24 cellular contexts compared by ENCODE assay signal in genomic region chr6:101545171-101545570, GRCh38.
DNase-seq lines count a peak whose midpoint lies in the region; TF ChIP-seq lines count a peak whose summit lies in the region.
"Had no signal": no experiment of that assay in that cellular context is flagged by ENCODE, and none has a peak within 500 bp of the region (broad histone marks: within the 10 kb centered on the region; RNA-seq: fewer than 3 reads in every experiment).

No MANE protein-coding gene starts in this region.

- POLR2A ChIA-PET in BJ (lab: Charles Lee): interaction anchor here (0.6 kb wide), 1 partner anchor 214 kb away, joined by 3 read pairs; no protein-coding TSS in a partner anchor
- POLR2A ChIA-PET in activated CD4-positive, alpha-beta T cell treated with anti-CD3 and anti-CD28 coated beads, Interleukin-2, amount 10 ng/mL, durations not matched to agents 7 days and 5 days (lab: Charles Lee): no interaction called here

- no peaks in the 10 kb centered on the region for H3K27me3 ChIP-seq in BJ (ENCODE audit: control insufficient read depth, insufficient read depth, low read length)
- H3K27me3 ChIP-seq: heart left ventricle had no signal

- peak; percentile 32 for DNase-seq in BJ (ENCODE audit: low read depth)
- peak; percentile 26 for DNase-seq in NCI-H226
- peak; percentile 62 for DNase-seq in dedifferentiated amniotic fluid mesenchymal stem cell (ENCODE audit: extremely low spot score)
- no peak for DNase-seq in osteocyte (ENCODE audit: extremely low spot score, unreplicated experiment)
- no peak for DNase-seq in activated CD4-positive, alpha-beta T cell treated with anti-CD3 and anti-CD28 coated beads, Interleukin-2, amount 10 ng/mL, durations not matched to agents 7 days and 5 days
- DNase-seq in posterior vena cava (ENCODE audit: low spot score): no peak
- DNase-seq in NCI-H1436 treated with DMSO at 0.1 percent for 48 hours (lab: John Stamatoyannopoulos, UW): no peak
- DNase-seq: activated CD4-positive, CD25-positive, alpha-beta regulatory T cell treated with anti-CD3 and anti-CD28 coated beads, Interleukin-2, amount 50 U/mL, for 72 hours; activated CD8-positive, alpha-beta T cell treated with anti-CD3 and anti-CD28 coated beads, Interleukin-2, amount 10 ng/mL, durations not matched to agents 7 days and 5 days; aorta; CD4-positive, alpha-beta memory T cell; cerebellar nuclear complex; H7; heart left ventricle; lower lobe of right lung; NCI-H1105; NCI-H2081; NCI-H2227 treated with DMSO at 0.1 percent for 48 hours; right cardiac atrium; stimulated activated CD4-positive, alpha-beta T cell treated with anti-CD3 and anti-CD28 coated beads, Interleukin-12 subunit alpha, Interleukin-12 subunit beta, amount 100 ng/mL, for 4 hours; stimulated activated CD4-positive, alpha-beta T cell treated with anti-CD3 and anti-CD28 coated beads, Interleukin-4, amount 100 ng/mL, for 1 hour; T-helper 17 cell had no signal

- H3K27me3 Mint-ChIP-seq in osteocyte (ENCODE audit: unreplicated experiment): no peaks in the 10 kb centered on the region
- H3K27me3 Mint-ChIP-seq in activated CD4-positive, alpha-beta T cell treated with anti-CD3 and anti-CD28 coated beads, Interleukin-2, amount 10 ng/mL, durations not matched to agents 7 days and 5 days: no peaks in the 10 kb centered on the region
- H3K27me3 Mint-ChIP-seq: activated naive CD4-positive, alpha-beta T cell treated with anti-CD3 and anti-CD28 coated beads, Interleukin-2, amount 50 U/mL, for 24 hours; CD4-positive, alpha-beta memory T cell; T-helper 17 cell had no signal

- CTCF ChIA-PET in BJ (lab: Yijun Ruan, JAX): interaction anchor here (0.7 to 1.7 kb wide), 2 partner anchors 27 to 152 kb away, joined by 3 read pairs; partner anchors contain the start of gene GRIK2
- CTCF ChIA-PET in activated CD4-positive, alpha-beta T cell treated with anti-CD3 and anti-CD28 coated beads, Interleukin-2, amount 10 ng/mL, durations not matched to agents 7 days and 5 days (lab: Charles Lee): no interaction called here

- H3K4me1 Mint-ChIP-seq in osteocyte (ENCODE audit: unreplicated experiment): peaks cover 46% of the 10 kb centered on the region
- no peaks in the 10 kb centered on the region for H3K4me1 Mint-ChIP-seq in activated CD4-positive, alpha-beta T cell treated with anti-CD3 and anti-CD28 coated beads, Interleukin-2, amount 10 ng/mL, durations not matched to agents 7 days and 5 days
- H3K4me1 Mint-ChIP-seq: activated naive CD4-positive, alpha-beta T cell treated with anti-CD3 and anti-CD28 coated beads, Interleukin-2, amount 50 U/mL, for 24 hours; CD4-positive, alpha-beta memory T cell; T-helper 17 cell had no signal

- H3K9me3 Mint-ChIP-seq in osteocyte (ENCODE audit: unreplicated experiment): no peaks in the 10 kb centered on the region
- H3K9me3 Mint-ChIP-seq in activated CD4-positive, alpha-beta T cell treated with anti-CD3 and anti-CD28 coated beads, Interleukin-2, amount 10 ng/mL, durations not matched to agents 7 days and 5 days: no peaks in the 10 kb centered on the region

- TF ChIP-seq CTCF in BJ (IDR thresholded peaks at IDR 0.05; ENCODE audit: insufficient read depth, low read depth, low read length): no peak
- no peak for TF ChIP-seq CTCF in osteocyte (IDR thresholded peaks at IDR 0.05)

- H3K4me3 Mint-ChIP-seq in osteocyte (ENCODE audit: unreplicated experiment): peak overlapping the region; percentile 27
- no peak overlapping the region for H3K4me3 Mint-ChIP-seq in activated CD4-positive, alpha-beta T cell treated with anti-CD3 and anti-CD28 coated beads, Interleukin-2, amount 10 ng/mL, durations not matched to agents 7 days and 5 days
- H3K4me3 Mint-ChIP-seq: activated CD8-positive, alpha-beta T cell treated with anti-CD3 and anti-CD28 coated beads, Interleukin-2, amount 10 ng/mL, durations not matched to agents 7 days and 5 days; activated naive CD4-positive, alpha-beta T cell treated with anti-CD3 and anti-CD28 coated beads, Interleukin-2, amount 50 U/mL, for 24 hours; CD4-positive, alpha-beta memory T cell; T-helper 17 cell had no signal

- H3K36me3 ChIP-seq in BJ (ENCODE audit: control insufficient read depth, insufficient read depth, low read length): no peaks in the 10 kb centered on the region
- H3K36me3 ChIP-seq: heart left ventricle, lower lobe of right lung had no signal

- peak overlapping the region; percentile 87 for H3K27ac Mint-ChIP-seq in osteocyte (ENCODE audit: unreplicated experiment)
- no peak overlapping the region for H3K27ac Mint-ChIP-seq in activated CD4-positive, alpha-beta T cell treated with anti-CD3 and anti-CD28 coated beads, Interleukin-2, amount 10 ng/mL, durations not matched to agents 7 days and 5 days
- H3K27ac Mint-ChIP-seq: activated CD8-positive, alpha-beta T cell treated with anti-CD3 and anti-CD28 coated beads, Interleukin-2, amount 10 ng/mL, durations not matched to agents 7 days and 5 days; activated naive CD4-positive, alpha-beta T cell treated with anti-CD3 and anti-CD28 coated beads, Interleukin-2, amount 50 U/mL, for 24 hours; activated T-helper 2 cell treated with anti-CD3 and anti-CD28 coated beads, Interferon-gamma antibody, Interleukin-2, Interleukin-4, amounts not matched to agents 10 μg/mL and 5 μg/mL and 100 μg/mL, durations not matched to agents 14 hours and 24 hours and 36 hours; CD4-positive, alpha-beta memory T cell; T-helper 17 cell had no signal

- no peak overlapping the region for H3K4me3 ChIP-seq in BJ (ENCODE audit: low read depth, low read length)
- H3K4me3 ChIP-seq: heart left ventricle, lower lobe of right lung had no signal

- H3K36me3 Mint-ChIP-seq in osteocyte (ENCODE audit: unreplicated experiment): no peaks in the 10 kb centered on the region
- no peaks in the 10 kb centered on the region for H3K36me3 Mint-ChIP-seq in activated CD4-positive, alpha-beta T cell treated with anti-CD3 and anti-CD28 coated beads, Interleukin-2, amount 10 ng/mL, durations not matched to agents 7 days and 5 days (ENCODE audit: low read depth)
- H3K36me3 Mint-ChIP-seq: activated naive CD4-positive, alpha-beta T cell treated with anti-CD3 and anti-CD28 coated beads, Interleukin-2, amount 50 U/mL, for 24 hours; CD4-positive, alpha-beta memory T cell had no signal

- intact Hi-C loops in posterior vena cava (cut with DNase I): no loop called here

Comparison
In these comparisons a context has a peak if more than half of its experiments do, and no peak if none do; other contexts are left out.
1. DNase-seq: peak in BJ (single experiment), NCI-H226 (single experiment) and dedifferentiated amniotic fluid mesenchymal stem cell (single experiment); none in osteocyte (single experiment), activated CD4-positive, alpha-beta T cell treated with anti-CD3 and anti-CD28 coated beads, Interleukin-2, amount 10 ng/mL, durations not matched to agents 7 days and 5 days (single experiment), posterior vena cava (single experiment) and NCI-H1436 treated with DMSO at 0.1 percent for 48 hours (single experiment).